In genomic region chr20:31839782-31840487, GRCh38 we compare ENCODE assay signal across 14 cellular contexts. TPM values are rescaled to one million over a fixed set of nuclear protein-coding genes. Genes with fewer than 3 reads are reported as not detected.
DNase-seq lines count a peak whose midpoint lies in the region; ATAC-seq and TF ChIP-seq lines count a peak whose summit lies in the region.
"Had no signal": no experiment of that assay in that cellular context is flagged by ENCODE, and none has a peak within 500 bp of the region (broad histone marks: within the 10 kb centered on the region; RNA-seq: fewer than 3 reads in every experiment).

No MANE protein-coding gene starts in this region.

- peaks cover 18% of the 10 kb centered on the region in 2 donors for H3K4me1 Mint-ChIP-seq in natural killer cell

- H3K4me1 ChIP-seq in right cardiac atrium (ENCODE audit: control insufficient read depth, insufficient read depth, low read length) (peaks cover 11% of the 10 kb centered on the region), tibial artery (peaks cover 8 to 94% (median 85%) of the 10 kb centered on the region in 4 donors)

- 73% methylated on average over 5 of the region's 5 CpGs for WGBS in right cardiac atrium

- ATAC-seq in right cardiac atrium (no peak), left cardiac atrium (no peak), natural killer cell (no peak)

- DNase-seq in right cardiac atrium (peak in 2 of 3 donors; percentile 3 to 31), left cardiac atrium (no peak), RPMI7951 (ENCODE audit: low read depth) (peak; percentile 91), fibroblast of mammary gland (ENCODE audit: low read depth) (peak; percentile 14), tibial artery (no peak), SK-N-DZ (ENCODE audit: low spot score) (no peak), HPDE6-E6E7 (ENCODE audit: extremely low spot score) (no peak), natural killer cell (no peak)
- DNase-seq: NCI-H1930, NCI-H2171, NCI-H510A, SHP77 treated with DMSO at 0.1 percent for 48 hours had no signal

- intact Hi-C loops in right cardiac atrium (cut with DNase I) = no loop called here
- intact Hi-C loops in left cardiac atrium (cut with DNase I) = loop anchor here in 1 of 2 donors (10.0 kb wide), 1 partner anchor 175 kb away; no protein-coding TSS in a partner anchor
- intact Hi-C loops in tibial artery (cut with DNase I; ENCODE audit: low total_unique reads) = no loop called here
- intact Hi-C loops in natural killer cell (cut with micrococcal nuclease) = no loop called here

- no peaks in the 10 kb centered on the region for H3K27me3 ChIP-seq in right cardiac atrium (ENCODE audit: control insufficient read depth, insufficient read depth)
- H3K27me3 ChIP-seq in tibial artery = no peaks in the 10 kb centered on the region

- no peaks in the 10 kb centered on the region for H3K36me3 Mint-ChIP-seq in natural killer cell

- no peaks in the 10 kb centered on the region for H3K9me3 Mint-ChIP-seq in natural killer cell

- no peaks in the 10 kb centered on the region for H3K36me3 ChIP-seq in tibial artery

- TF ChIP-seq CTCF in fibroblast of mammary gland (conservative IDR thresholded peaks at IDR 0.05; ENCODE audit: control insufficient read depth, insufficient read depth, low read depth, low read length) (no peak), tibial artery (IDR thresholded peaks at IDR 0.05) (no peak), natural killer cell (IDR thresholded peaks at IDR 0.05) (no peak)

- H3K27ac ChIP-seq in right cardiac atrium (ENCODE audit: low read length) (no peak overlapping the region), tibial artery (peak overlapping the region; percentile 89 to 92)
- H3K27ac ChIP-seq: C4-2B had no signal

- H3K9me3 ChIP-seq in right cardiac atrium (ENCODE audit: control insufficient read depth, low read length) (no peaks in the 10 kb centered on the region), tibial artery (no peaks in the 10 kb centered on the region)

- H3K27ac Mint-ChIP-seq in natural killer cell = no peak overlapping the region

- H3K27me3 Mint-ChIP-seq in natural killer cell (ENCODE audit: low read depth in 2 of 2) = no peaks in the 10 kb centered on the region

- no peak overlapping the region for H3K4me3 Mint-ChIP-seq in natural killer cell

- H3K4me3 ChIP-seq in right cardiac atrium (ENCODE audit: low read length) (no peak overlapping the region), fibroblast of mammary gland (ENCODE audit: control insufficient read depth, low read depth, low read length) (no peak overlapping the region), tibial artery (no peak overlapping the region)

RNA-seq across cellular contexts. Expression of gene FOXS1, which starts 5.5 kb away (rescaled TPM):
- total RNA-seq in right cardiac atrium (1 to 10 TPM; 2.0 to 4.3 (median 3.5) TPM), left cardiac atrium (1 to 10 TPM; 1.6 to 3.1 TPM), natural killer cell (not detected)
- polyA plus RNA-seq in right cardiac atrium = 3.0 TPM
- 0.24 and 0.39 TPM in 2 replicates for total RNA-seq in RPMI7951 (2014; rRNA removed; shearing (Covaris generic))
- polyA plus RNA-seq in SK-N-DZ (2014; cell fraction: cytosol; rRNA removed) = 0.65 TPM in 1 of 2 replicates, not detected in the other
- not detected in 2 replicates for polyA plus RNA-seq in SK-N-DZ (2014; cell fraction: nucleus; rRNA removed)
- total RNA-seq: A172 had no signal

RNA-seq across cellular contexts. Expression of gene MYLK2, which starts 20.8 kb away (rescaled TPM):
- total RNA-seq in right cardiac atrium = 1 to 10 TPM in 1 of 4 donors, under 1 TPM in 3; 0.51 to 2.0 (median 0.83) TPM
- polyA plus RNA-seq in right cardiac atrium = 0.54 TPM
- total RNA-seq in left cardiac atrium = under 1 TPM in 1 of 2 donors, not detected in 1; 0.55 TPM
- 0.36 and 0.59 TPM in 2 replicates for total RNA-seq in RPMI7951 (2014; rRNA removed; shearing (Covaris generic))
- 1.6 and 1.7 TPM in 2 replicates for polyA plus RNA-seq in SK-N-DZ (2014; cell fraction: cytosol; rRNA removed)
- 1.1 and 1.7 TPM in 2 replicates for polyA plus RNA-seq in SK-N-DZ (2014; cell fraction: nucleus; rRNA removed)
- total RNA-seq in natural killer cell = under 1 TPM in 1 of 3 donors, not detected in 2; 0.12 TPM

RNA-seq across cellular contexts. Expression of gene DUSP15, which starts 30.4 kb away (rescaled TPM):
- total RNA-seq in right cardiac atrium (1 to 10 TPM; 6.6 to 8.3 (median 7.1) TPM), left cardiac atrium (1 to 10 TPM; 4.2 to 5.7 TPM), natural killer cell (not detected)
- polyA plus RNA-seq in right cardiac atrium = 11.0 TPM
- total RNA-seq in RPMI7951 (2014; rRNA removed; shearing (Covaris generic)) = not detected in 2 replicates
- polyA plus RNA-seq in SK-N-DZ (2014; cell fraction: cytosol; rRNA removed) = 9.7 and 14.3 TPM in 2 replicates
- polyA plus RNA-seq in SK-N-DZ (2014; cell fraction: nucleus; rRNA removed) = 3.3 and 4.7 TPM in 2 replicates

RNA-seq across cellular contexts. Expression of gene TTLL9, which starts 30.5 kb away (rescaled TPM):
- total RNA-seq in right cardiac atrium (under 1 TPM in 2 of 4 donors, not detected in 2; 0.15 to 0.19 TPM), left cardiac atrium (under 1 TPM in 1 of 2 donors, not detected in 1; 0.13 TPM), natural killer cell (not detected)
- 0.14 TPM for polyA plus RNA-seq in right cardiac atrium
- total RNA-seq in RPMI7951 (2014; rRNA removed; shearing (Covaris generic)) = not detected in 2 replicates
- not detected in 2 replicates for polyA plus RNA-seq in SK-N-DZ (2014; cell fraction: cytosol; rRNA removed)
- polyA plus RNA-seq in SK-N-DZ (2014; cell fraction: nucleus; rRNA removed) = 0.28 TPM in 1 of 2 replicates, not detected in the other

Comparison
In these comparisons a context has a peak if more than half of its experiments do, and no peak if none do; other contexts are left out.
1. DNase-seq: peak in right cardiac atrium (2 of 3), RPMI7951 (single experiment) and fibroblast of mammary gland (single experiment); none in left cardiac atrium (single experiment), tibial artery (0 of 2), SK-N-DZ (single experiment), HPDE6-E6E7 (single experiment) and natural killer cell (single experiment).